ENCODE assay signal across 1 cellular context in genomic region chr16:29790183-29790948, GRCh38.
TF ChIP-seq lines count a peak whose summit lies in the region.

Gene KIF22, plus strand, starts transcription at chr16:29790751. Its CDS starts 9 bp downstream, at chr16:29790760.

TF ChIP-seq in K562, 482 proteins besides CTCF, POLR2A, EP300 and RAD21 (continued from another document and continues in another):
- TF ChIP-seq ZNF518B (CRISPR knock-in tag; IDR thresholded peaks at IDR 0.05) (no peak), ZBTB2 (IDR thresholded peaks at IDR 0.05) (peak; percentile 97), ZNF398 (CRISPR knock-in tag; IDR thresholded peaks at IDR 0.05) (no peak), PTRF (tag; IDR thresholded peaks at IDR 0.05) (no peak), RCOR1 (IDR thresholded peaks at IDR 0.05; ENCODE audit: borderline replicate concordance in 1 of 2, low read depth in 2 of 2, low read length in 2 of 2) (no peak), HDAC6 (IDR thresholded peaks at IDR 0.05; ENCODE audit: low read depth, low read length) (no peak), ZNF224 (CRISPR knock-in tag; IDR thresholded peaks at IDR 0.05) (0 out of 2 replicates have a peak, but pooled peaks have one; percentile 45), SMC3 (conservative IDR thresholded peaks at IDR 0.05; ENCODE audit: insufficient read depth, low read depth, low read length) (peak; percentile 46; the same call in 1 of the 2 replicates), PHF20 (IDR thresholded peaks at IDR 0.05; ENCODE audit: partially characterized antibody) (peak; percentile 52), TEAD2 (tag; IDR thresholded peaks at IDR 0.05) (no peak), ZNF121 (CRISPR knock-in tag; conservative IDR thresholded peaks at IDR 0.05) (no peak), RBM39 (optimal IDR thresholded peaks at IDR 0.05; ENCODE audit: low read depth, low read length) (no peak), ZNF609 (CRISPR knock-in tag; IDR thresholded peaks at IDR 0.05; ENCODE audit: borderline replicate concordance) (no peak), TFAP4 (CRISPR knock-in tag; IDR thresholded peaks at IDR 0.05; ENCODE audit: borderline replicate concordance) (peak; percentile 88; the same call in 1 of the 2 replicates), ZNF280A (IDR thresholded peaks at IDR 0.05; ENCODE audit: low read depth, partially characterized antibody) (no peak), SMARCE1 (IDR thresholded peaks at IDR 0.05) (peak; percentile 68), OTX1 (CRISPR knock-in tag; IDR thresholded peaks at IDR 0.05) (no peak), SMARCB1 (IDR thresholded peaks at IDR 0.05; ENCODE audit: insufficient read length, low read depth) (no peak), ZKSCAN8 (CRISPR knock-in tag; IDR thresholded peaks at IDR 0.05) (no peak), GTF2E2 (tag; IDR thresholded peaks at IDR 0.05) (peak; percentile 80; the same call in 1 of the 2 replicates), ZNF699 (CRISPR knock-in tag; IDR thresholded peaks at IDR 0.05; ENCODE audit: insufficient replicate concordance) (no peak), ZC3H11A (IDR thresholded peaks at IDR 0.05; ENCODE audit: low read depth, low read length) (no peak; the same call in 1 of the 2 replicates), ZNF778 (CRISPR knock-in tag; IDR thresholded peaks at IDR 0.05) (no peak), CEBPZ (IDR thresholded peaks at IDR 0.05; ENCODE audit: borderline replicate concordance, low read depth, low read length) (no peak), PHF21A (IDR thresholded peaks at IDR 0.05; ENCODE audit: borderline replicate concordance, low read depth) (0 out of 2 replicates have a peak, but pooled peaks have one; percentile 59), XRCC5 (IDR thresholded peaks at IDR 0.05; ENCODE audit: low read depth, low read length) (peak; percentile 90), IFI16 (CRISPR knock-in tag; IDR thresholded peaks at IDR 0.05) (no peak), CLOCK (CRISPR knock-in tag; IDR thresholded peaks at IDR 0.05; ENCODE audit: borderline replicate concordance) (no peak), LARP7 (IDR thresholded peaks at IDR 0.05) (no peak; the same call in 1 of the 2 replicates), TBL1XR1 (IDR thresholded peaks at IDR 0.05; ENCODE audit: low read length in 2 of 2) (0 out of 4 replicates have a peak, but pooled peaks have one; percentile 6 to 51), ARID1B (IDR thresholded peaks at IDR 0.05) (no peak; the same call in 1 of the 2 replicates), ZSCAN32 (CRISPR knock-in tag; IDR thresholded peaks at IDR 0.05) (no peak), U2AF2 (optimal IDR thresholded peaks at IDR 0.05; ENCODE audit: low read depth, low read length) (no peak), ELK3 (CRISPR knock-in tag; IDR thresholded peaks at IDR 0.05) (no peak)
